In the genomic region with DNA sequence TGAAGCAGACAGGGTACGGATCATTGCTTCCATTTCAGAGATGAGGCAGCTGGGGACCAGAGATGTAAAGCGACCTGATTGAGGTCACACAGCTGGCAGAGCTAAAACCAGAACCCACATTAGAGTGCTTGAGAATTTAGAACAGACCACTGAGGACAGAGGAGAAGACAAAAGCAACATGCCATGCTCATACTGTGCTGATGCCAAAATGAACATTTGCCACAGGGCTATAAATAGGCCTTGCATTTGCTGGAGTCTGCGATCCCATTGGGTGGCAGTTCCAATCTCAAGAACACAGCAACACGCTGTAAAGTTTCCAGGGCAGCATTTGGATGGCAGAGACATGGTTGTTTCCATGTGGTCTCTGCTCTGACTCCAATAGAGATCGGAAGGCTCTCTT, we compare ENCODE assay signal across 14 cellular contexts.
A peak's percentile ranks its signal among the peaks of the same experiment; 100 is the strongest.
DNase-seq lines count a peak whose midpoint lies in the region; ATAC-seq and TF ChIP-seq lines count a peak whose summit lies in the region.
"Had no signal": no experiment of that assay in that cellular context is flagged by ENCODE, and none has a peak within 500 bp of the region (broad histone marks: within the 10 kb centered on the region; RNA-seq: fewer than 3 reads in every experiment).

No MANE protein-coding gene starts in this region.

- no peaks in the 10 kb centered on the region for H3K36me3 ChIP-seq in right atrium auricular region
- H3K36me3 ChIP-seq: HAP-1, SJSA1 had no signal

- DNase-seq in Right ventricle myocardium superior, result no peak
- DNase-seq in right atrium auricular region (ENCODE audit: low spot score), result no peak
- peak in 6 of 10 donors; percentile 26 to 79 (median 64) for DNase-seq in dorsolateral prefrontal cortex
- DNase-seq in myocyte (ENCODE audit: low read depth), result peak; percentile 91
- DNase-seq in NCI-H1105 (lab: John Stamatoyannopoulos, UW), result no peak
- no peak for DNase-seq in mucosa of gallbladder (ENCODE audit: low spot score)
- DNase-seq in D341Med (ENCODE audit: low spot score), result no peak
- DNase-seq: NCI-H1105 treated with DMSO at 0.1 percent for 48 hours, NCI-H1930, NCI-H82, PC-3 had no signal

- H3K27ac ChIP-seq in right atrium auricular region (no peak overlapping the region), dorsolateral prefrontal cortex (peak overlapping the region in 37 of 59 donors; percentile 2 to 77 (median 51))
- H3K27ac ChIP-seq: RWPE1, SJSA1 had no signal

- H3K9me3 ChIP-seq in right atrium auricular region, result no peaks in the 10 kb centered on the region
- H3K9me3 ChIP-seq: HAP-1, SJSA1 had no signal

- H3K4me1 ChIP-seq in right atrium auricular region, result no peaks in the 10 kb centered on the region
- H3K4me1 ChIP-seq: HAP-1 had no signal

- intact Hi-C loops in Right ventricle myocardium superior (cut with DNase I), result no loop called here
- intact Hi-C loops in dorsolateral prefrontal cortex (cut with DNase I), result no loop called here

- H3K27me3 ChIP-seq in right atrium auricular region (no peaks in the 10 kb centered on the region), dorsolateral prefrontal cortex (no peaks in the 10 kb centered on the region)
- H3K27me3 ChIP-seq: SJSA1 had no signal

- no peak for TF ChIP-seq CTCF in right atrium auricular region (IDR thresholded peaks at IDR 0.05)
- no peak for TF ChIP-seq CTCF in dorsolateral prefrontal cortex (IDR thresholded peaks at IDR 0.05 in 54 of 56, conservative IDR thresholded peaks at IDR 0.05 in 2 of 56; ENCODE audit: low read depth in 1 of 56, partially characterized antibody in 56 of 56)

- peak; percentile 94 for ATAC-seq in Right ventricle myocardium superior (ENCODE audit: poor library complexity)
- ATAC-seq: PC-3 had no signal

- no peak overlapping the region for H3K4me3 ChIP-seq in right atrium auricular region
- no peak overlapping the region for H3K4me3 ChIP-seq in dorsolateral prefrontal cortex
- H3K4me3 ChIP-seq: HAP-1, SJSA1 had no signal

Comparison
In these comparisons a context has a peak if more than half of its experiments do, and no peak if none do; other contexts are left out.
1. DNase-seq: peak in dorsolateral prefrontal cortex (6 of 10) and myocyte (single experiment); none in Right ventricle myocardium superior (single experiment), right atrium auricular region (single experiment), NCI-H1105 (single experiment), mucosa of gallbladder (single experiment) and D341Med (single experiment).
2. H3K27ac ChIP-seq: peak in dorsolateral prefrontal cortex (37 of 59); none in right atrium auricular region (0 of 2).